ENCODE assay signal across 8 cellular contexts in genomic region chr20:675453-676314, GRCh38. TPM values are rescaled to one million over a fixed set of nuclear protein-coding genes. Genes with fewer than 3 reads are reported as not detected.
DNase-seq lines count a peak whose midpoint lies in the region; ATAC-seq and TF ChIP-seq lines count a peak whose summit lies in the region.

SCRT2 (minus strand) TSS chr20:675802; CDS start chr20:675601, 201 bp downstream.

- intact Hi-C loops in activated CD4-positive, alpha-beta T cell treated with anti-CD3 and anti-CD28 coated beads, Interleukin-2, amount 10 ng/mL, durations not matched to agents 24 days and 14 days (cut with micrococcal nuclease) = no loop called here
- intact Hi-C loops in colonic mucosa (cut with DNase I) (no loop called here), left lung (cut with DNase I) (no loop called here)

- no peaks in the 10 kb centered on the region for H3K79me2 ChIP-seq in Loucy (ENCODE audit: insufficient read depth, low read length)

- peaks cover 5% of the 10 kb centered on the region for H3K4me1 Mint-ChIP-seq in activated CD4-positive, alpha-beta T cell treated with anti-CD3 and anti-CD28 coated beads, Interleukin-2, amount 10 ng/mL, durations not matched to agents 24 days and 14 days

- H3K4me3 Mint-ChIP-seq in activated CD4-positive, alpha-beta T cell treated with anti-CD3 and anti-CD28 coated beads, Interleukin-2, amount 10 ng/mL, durations not matched to agents 24 days and 14 days = peak within 1 kb of the TSS; percentile 4

- peaks cover 3% of the 10 kb centered on the region for H3K9me3 Mint-ChIP-seq in activated CD4-positive, alpha-beta T cell treated with anti-CD3 and anti-CD28 coated beads, Interleukin-2, amount 10 ng/mL, durations not matched to agents 24 days and 14 days

- H3K4me1 ChIP-seq in Loucy (ENCODE audit: insufficient read depth, low read length, poor library complexity, severe bottlenecking) (peaks cover 17% of the 10 kb centered on the region), colonic mucosa (no peaks in the 10 kb centered on the region), left lung (peaks cover 3 to 21% of the 10 kb centered on the region in 2 donors)

- H3K27me3 Mint-ChIP-seq in activated CD4-positive, alpha-beta T cell treated with anti-CD3 and anti-CD28 coated beads, Interleukin-2, amount 10 ng/mL, durations not matched to agents 24 days and 14 days = peaks cover 67% of the 10 kb centered on the region

- H3K4me2 ChIP-seq in Loucy (ENCODE audit: low read depth, low read length, poor library complexity, severe bottlenecking) = peak within 1 kb of the TSS; percentile 15

- peak; percentile 41 for DNase-seq in CMK (ENCODE audit: low read depth)
- DNase-seq in activated CD4-positive, alpha-beta T cell treated with anti-CD3 and anti-CD28 coated beads, Interleukin-2, amount 10 ng/mL, durations not matched to agents 24 days and 14 days = peak; percentile 91
- peak; percentile 70 for DNase-seq in colonic mucosa
- DNase-seq in left lung = peak; percentile 70 to 95
- DNase-seq in stimulated activated CD4-positive, alpha-beta T cell treated with anti-CD3 and anti-CD28 coated beads, Interleukin-4, amount 100 ng/mL, for 4 hours = peak; percentile 43 to 63
- no peak for DNase-seq in RKO (ENCODE audit: low spot score)

- H3K9me3 ChIP-seq in Loucy (ENCODE audit: insufficient read depth, low read depth, low read length) = no peaks in the 10 kb centered on the region
- no peaks in the 10 kb centered on the region for H3K9me3 ChIP-seq in colonic mucosa
- H3K9me3 ChIP-seq in left lung = no peaks in the 10 kb centered on the region

- H3K27me3 ChIP-seq in Loucy (ENCODE audit: insufficient read depth, low read length, poor library complexity, severe bottlenecking) (no peaks in the 10 kb centered on the region), colonic mucosa (peaks cover 34% of the 10 kb centered on the region), left lung (peaks cover 46 to 100% of the 10 kb centered on the region in 2 donors)

- H3K9ac ChIP-seq in Loucy (ENCODE audit: low read depth, low read length, poor library complexity, severe bottlenecking) (no peak within 1 kb of the TSS), colonic mucosa (ENCODE audit: low read depth in 2 of 2, low read length in 2 of 2) (no peak within 1 kb of the TSS)

- no peaks in the 10 kb centered on the region for H4K20me1 ChIP-seq in Loucy (ENCODE audit: insufficient read depth, low read length, poor library complexity, severe bottlenecking)

- H3K9me2 ChIP-seq in Loucy (replicated peaks; ENCODE audit: low read depth, low read length) = no peaks in the 10 kb centered on the region

- H3K27ac ChIP-seq in colonic mucosa = no peak within 1 kb of the TSS
- no peak within 1 kb of the TSS for H3K27ac ChIP-seq in left lung

- TF ChIP-seq CTCF in Loucy (conservative IDR thresholded peaks at IDR 0.05; ENCODE audit: low read length) (no peak), colonic mucosa (IDR thresholded peaks at IDR 0.05) (no peak), left lung (IDR thresholded peaks at IDR 0.05) (no peak)

- no peaks in the 10 kb centered on the region for H3F3A ChIP-seq in Loucy (ENCODE audit: low read depth)

- H3K36me3 ChIP-seq in Loucy (ENCODE audit: insufficient read depth, low read length) (no peaks in the 10 kb centered on the region), colonic mucosa (no peaks in the 10 kb centered on the region), left lung (no peaks in the 10 kb centered on the region)

- peak; percentile 99 for ATAC-seq in left lung
- no peak for ATAC-seq in GM19023 (IDR thresholded peaks at IDR 0.05; ENCODE audit: unreplicated experiment)

- no peak within 1 kb of the TSS for H2AFZ ChIP-seq in Loucy (ENCODE audit: low read length)

- no peak within 1 kb of the TSS for H3K4me3 ChIP-seq in Loucy (ENCODE audit: low read length, poor library complexity, severe bottlenecking)
- H3K4me3 ChIP-seq in colonic mucosa = no peak within 1 kb of the TSS
- H3K4me3 ChIP-seq in left lung = no peak within 1 kb of the TSS

- no peaks in the 10 kb centered on the region for H3K36me3 Mint-ChIP-seq in activated CD4-positive, alpha-beta T cell treated with anti-CD3 and anti-CD28 coated beads, Interleukin-2, amount 10 ng/mL, durations not matched to agents 24 days and 14 days (ENCODE audit: low read depth)

- H3K27ac Mint-ChIP-seq in activated CD4-positive, alpha-beta T cell treated with anti-CD3 and anti-CD28 coated beads, Interleukin-2, amount 10 ng/mL, durations not matched to agents 24 days and 14 days = no peak within 1 kb of the TSS

RNA-seq across cellular contexts. Expression of gene SCRT2, which starts in this region (rescaled TPM):
- total RNA-seq in activated CD4-positive, alpha-beta T cell treated with anti-CD3 and anti-CD28 coated beads, Interleukin-2, amount 10 ng/mL, durations not matched to agents 24 days and 14 days = not detected in 2 replicates
- total RNA-seq in colonic mucosa (not detected), left lung (not detected)

Comparison
In these comparisons a context has a peak if more than half of its experiments do, and no peak if none do; other contexts are left out.
1. Peak in DNase-seq in activated CD4-positive, alpha-beta T cell treated with anti-CD3 and anti-CD28 coated beads, Interleukin-2, amount 10 ng/mL, durations not matched to agents 24 days and 14 days; RNA of the gene not detected or under 1 TPM.
2. Peak in DNase-seq in colonic mucosa; RNA of the gene not detected or under 1 TPM.
3. Peak in DNase-seq and ATAC-seq in left lung; RNA of the gene not detected or under 1 TPM.